In genomic region chr9:2018764-2019548, GRCh38 we compare ENCODE assay signal across 8 cellular contexts. TPM values are rescaled to one million over a fixed set of nuclear protein-coding genes. Genes with fewer than 3 reads are reported as not detected.
A peak's percentile ranks its signal among the peaks of the same experiment; 100 is the strongest.
DNase-seq lines count a peak whose midpoint lies in the region; ATAC-seq, FAIRE-seq and TF ChIP-seq lines count a peak whose summit lies in the region.

No MANE protein-coding gene starts in this region.

- H3K36me3 Mint-ChIP-seq in naive B cell = peaks cover 0 to 8% of the 10 kb centered on the region in 2 donors

- peaks cover 63% of the 10 kb centered on the region for H3K4me1 ChIP-seq in Loucy (ENCODE audit: insufficient read depth, low read length, poor library complexity, severe bottlenecking)

- peak overlapping the region; percentile 82 for H3K9ac ChIP-seq in Loucy (ENCODE audit: low read depth, low read length, poor library complexity, severe bottlenecking)

- peaks cover 57% of the 10 kb centered on the region for H4K20me1 ChIP-seq in Loucy (ENCODE audit: insufficient read depth, low read length, poor library complexity, severe bottlenecking)

- H3K27ac Mint-ChIP-seq in naive B cell = peak overlapping the region; percentile 99 to 100 (median 99)

- peaks cover 19% of the 10 kb centered on the region for H3F3A ChIP-seq in Loucy (ENCODE audit: low read depth)

- H3K9me3 Mint-ChIP-seq in naive B cell = peaks cover 0 to 1% (median 0%) of the 10 kb centered on the region in 7 donors

- no peak for TF ChIP-seq CTCF in AG09309 (IDR thresholded peaks at IDR 0.05; ENCODE audit: control insufficient read depth, insufficient read depth, low read depth, low read length, missing control alignments)
- no peak for TF ChIP-seq CTCF in Loucy (conservative IDR thresholded peaks at IDR 0.05; ENCODE audit: low read length)
- TF ChIP-seq CTCF in bronchial epithelial cell (IDR thresholded peaks at IDR 0.05; ENCODE audit: insufficient read depth, low read length, severe bottlenecking) = no peak
- TF ChIP-seq CTCF in lower leg skin (IDR thresholded peaks at IDR 0.05) = no peak

- H3K27me3 ChIP-seq in Loucy (ENCODE audit: insufficient read depth, low read length, poor library complexity, severe bottlenecking) (no peaks in the 10 kb centered on the region), bronchial epithelial cell (ENCODE audit: control insufficient read depth, insufficient read depth, low read length) (no peaks in the 10 kb centered on the region)

- 28 to 29% methylated on average over 6 of the region's 6 CpGs for WGBS in lower leg skin, 2 donors

- no peak for FAIRE-seq in bronchial epithelial cell (lab: Jason Lieb, UNC)

- H3K4me2 ChIP-seq in Loucy (ENCODE audit: low read depth, low read length, poor library complexity, severe bottlenecking) = peak overlapping the region; percentile 94

- H3K9me3 ChIP-seq in Loucy (ENCODE audit: insufficient read depth, low read depth, low read length) = no peaks in the 10 kb centered on the region

- H3K4me3 Mint-ChIP-seq in naive B cell = peak overlapping the region; percentile 95 to 100 (median 100)

- no peaks in the 10 kb centered on the region for H3K36me3 ChIP-seq in Loucy (ENCODE audit: insufficient read depth, low read length)
- H3K36me3 ChIP-seq in bronchial epithelial cell (ENCODE audit: control insufficient read depth, insufficient read depth, low read length) = no peaks in the 10 kb centered on the region

- no peaks in the 10 kb centered on the region for H3K27me3 Mint-ChIP-seq in naive B cell

- peaks cover 49 to 56% (median 51%) of the 10 kb centered on the region in 3 donors for H3K4me1 Mint-ChIP-seq in naive B cell

- H3K4me3 ChIP-seq in AG09309 (ENCODE audit: control insufficient read depth, low read depth, low read length) = peak overlapping the region; percentile 84
- peak overlapping the region; percentile 96 for H3K4me3 ChIP-seq in Loucy (ENCODE audit: low read length, poor library complexity, severe bottlenecking)
- peak overlapping the region; percentile 87 for H3K4me3 ChIP-seq in bronchial epithelial cell (ENCODE audit: low read depth, low read length)
- no peak overlapping the region for H3K4me3 ChIP-seq in lower leg skin (ENCODE audit: low read depth, poor library complexity, severe bottlenecking)

- intact Hi-C loops in lower leg skin (cut with DNase I; ENCODE audit: low total_unique reads) = no loop called here

- ATAC-seq in naive B cell (ENCODE audit: low read depth in 2 of 2) (no peak), HG02623 (IDR thresholded peaks at IDR 0.05; ENCODE audit: unreplicated experiment) (no peak)

- no peak for TF ChIP-seq POLR2A in lower leg skin (IDR thresholded peaks at IDR 0.05)

- no peak overlapping the region for H2AFZ ChIP-seq in Loucy (ENCODE audit: low read length)

- H3K79me2 ChIP-seq in Loucy (ENCODE audit: insufficient read depth, low read length) = peaks cover 66% of the 10 kb centered on the region

- DNase-seq in AG09309 (ENCODE audit: low read depth) (no peak), bronchial epithelial cell (ENCODE audit: low read depth) (peak; percentile 26), naive B cell (no peak), lower leg skin (ENCODE audit: low spot score in 2 of 2) (no peak), HK-2 (ENCODE audit: unreplicated experiment) (no peak), mesenteric fat pad (ENCODE audit: low spot score) (no peak)

- no peaks in the 10 kb centered on the region for H3K9me2 ChIP-seq in Loucy (replicated peaks; ENCODE audit: low read depth, low read length)

RNA-seq across cellular contexts. Expression of gene SMARCA2, which starts 3.8 kb away (rescaled TPM):
- total RNA-seq in bronchial epithelial cell (19.7 and 31.0 TPM in 2 replicates), lower leg skin (100 to 1,000 TPM; 111 to 130 (median 114) TPM), mesenteric fat pad (136 TPM)
- polyA plus RNA-seq in naive B cell (ENCODE audit: low read depth in 6 of 6) = 10 to 100 TPM; 22.4 to 58.5 (median 39.8) TPM
